10 cellular contexts compared by ENCODE assay signal in the genomic region with DNA sequence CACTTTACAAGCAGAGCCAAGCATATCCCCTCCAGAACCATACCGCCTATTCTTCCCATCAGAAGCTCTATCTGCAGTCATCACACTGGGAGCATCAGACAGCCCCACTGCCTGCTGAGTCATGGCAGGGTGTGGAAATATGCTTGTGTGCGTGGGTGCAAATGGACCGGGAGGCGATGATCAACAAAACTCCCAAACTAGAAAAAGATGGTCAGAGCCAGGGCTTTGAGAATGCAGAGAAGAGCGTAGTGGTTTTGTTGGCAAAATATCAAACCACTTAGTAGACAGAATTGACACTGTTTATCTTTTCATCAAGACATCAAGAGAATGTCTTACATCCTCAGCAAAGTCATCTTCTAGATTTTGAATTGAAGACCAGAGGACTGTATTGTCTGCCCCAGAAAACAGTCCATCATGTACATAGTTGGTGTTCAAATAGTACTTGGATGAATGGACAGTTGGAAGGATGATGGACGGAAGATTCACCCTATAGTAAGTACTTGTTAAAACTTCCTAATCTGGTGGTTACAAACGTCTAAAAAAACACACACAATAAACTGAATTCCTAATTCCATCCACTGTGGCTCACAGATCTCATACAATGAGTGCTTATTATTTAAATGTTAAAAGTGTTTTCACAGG. TPM values are rescaled to one million over a fixed set of nuclear protein-coding genes. Genes with fewer than 3 reads are reported as not detected.
A peak's percentile ranks its signal among the peaks of the same experiment; 100 is the strongest.
DNase-seq lines count a peak whose midpoint lies in the region; ATAC-seq, FAIRE-seq and TF ChIP-seq lines count a peak whose summit lies in the region.
"Had no signal": no experiment of that assay in that cellular context is flagged by ENCODE, and none has a peak within 500 bp of the region (broad histone marks: within the 10 kb centered on the region; RNA-seq: fewer than 3 reads in every experiment).

No MANE protein-coding gene starts in this region.

- H3K9me3 ChIP-seq in MG63 (no peaks in the 10 kb centered on the region), astrocyte (ENCODE audit: insufficient read depth, low read depth, low read length) (no peaks in the 10 kb centered on the region), colonic mucosa (no peaks in the 10 kb centered on the region)
- H3K9me3 ChIP-seq in naive thymus-derived CD4-positive, alpha-beta T cell (ENCODE audit: control insufficient read depth in 2 of 3, low read length in 3 of 3): no peaks in the 10 kb centered on the region
- H3K9me3 ChIP-seq: spleen had no signal

- H3K9me3 Mint-ChIP-seq in astrocyte (ENCODE audit: unreplicated experiment): no peaks in the 10 kb centered on the region
- peaks cover 0 to 2% (median 0%) of the 10 kb centered on the region in 11 donors for H3K9me3 Mint-ChIP-seq in naive thymus-derived CD4-positive, alpha-beta T cell

- peaks cover 37% of the 10 kb centered on the region for H3K4me1 Mint-ChIP-seq in astrocyte (ENCODE audit: low read depth, unreplicated experiment)
- peaks cover 18 to 24% (median 22%) of the 10 kb centered on the region in 7 donors for H3K4me1 Mint-ChIP-seq in naive thymus-derived CD4-positive, alpha-beta T cell

- H3K27ac Mint-ChIP-seq in astrocyte (ENCODE audit: unreplicated experiment): peak overlapping the region; percentile 81
- peak overlapping the region in 2 of 9 donors; percentile 2 to 50 for H3K27ac Mint-ChIP-seq in naive thymus-derived CD4-positive, alpha-beta T cell

- no peaks in the 10 kb centered on the region for H4K20me1 ChIP-seq in astrocyte (ENCODE audit: insufficient read depth, low read length)

- CTCF ChIA-PET in naive thymus-derived CD4-positive, alpha-beta T cell (lab: Charles Lee): interaction anchor here (0.8 to 4.5 kb wide), 4 partner anchors 10 to 215 kb away, joined by 3 to 23 read pairs (median 3); no protein-coding TSS in a partner anchor

- H3K4me1 ChIP-seq in astrocyte (ENCODE audit: insufficient read depth, low read length) (peaks cover 16% of the 10 kb centered on the region), colonic mucosa (no peaks in the 10 kb centered on the region)
- H3K4me1 ChIP-seq in naive thymus-derived CD4-positive, alpha-beta T cell (ENCODE audit: control insufficient read depth in 2 of 2, insufficient read depth in 2 of 2, low read length in 2 of 2): peaks cover 3 to 16% of the 10 kb centered on the region in 2 donors

- H3K4me3 ChIP-seq in AG09309 (ENCODE audit: control insufficient read depth, low read depth, low read length) (no peak overlapping the region), MG63 (no peak overlapping the region), astrocyte (ENCODE audit: insufficient read depth, low read depth, low read length) (no peak overlapping the region), colonic mucosa (no peak overlapping the region)
- no peak overlapping the region for H3K4me3 ChIP-seq in naive thymus-derived CD4-positive, alpha-beta T cell (ENCODE audit: low read length)
- H3K4me3 ChIP-seq: SK-N-MC, spleen had no signal

- intact Hi-C loops in naive thymus-derived CD4-positive, alpha-beta T cell (cut with micrococcal nuclease): loop anchor here in 1 of 2 donors (1.0 to 10.0 kb wide), 2 partner anchors 95 to 209 kb away; no protein-coding TSS in a partner anchor
- intact Hi-C loops in colonic mucosa (cut with DNase I): loop anchor here (5.0 kb wide), 1 partner anchor 108 kb away; no protein-coding TSS in a partner anchor

- H3K4me3 Mint-ChIP-seq in astrocyte (ENCODE audit: unreplicated experiment): no peak overlapping the region
- H3K4me3 Mint-ChIP-seq in naive thymus-derived CD4-positive, alpha-beta T cell: peak overlapping the region in 7 of 10 donors; percentile 2 to 75 (median 13)

- FAIRE-seq in astrocyte (lab: Jason Lieb, UNC): peak; percentile 23

- peak overlapping the region; percentile 40 for H3K4me2 ChIP-seq in astrocyte (ENCODE audit: low read length)

- H3K27ac ChIP-seq in astrocyte (ENCODE audit: low read depth, low read length) (peak overlapping the region; percentile 46), colonic mucosa (no peak overlapping the region)
- no peak overlapping the region for H3K27ac ChIP-seq in naive thymus-derived CD4-positive, alpha-beta T cell (ENCODE audit: low read depth, low read length)
- H3K27ac ChIP-seq: SK-N-MC had no signal

- H3K27me3 ChIP-seq in MG63 (no peaks in the 10 kb centered on the region), astrocyte (ENCODE audit: insufficient read depth, low read length) (no peaks in the 10 kb centered on the region), colonic mucosa (no peaks in the 10 kb centered on the region)
- no peaks in the 10 kb centered on the region for H3K27me3 ChIP-seq in naive thymus-derived CD4-positive, alpha-beta T cell (ENCODE audit: control insufficient read depth in 2 of 2, insufficient read depth in 2 of 2, low read length in 2 of 2)

- H3K36me3 Mint-ChIP-seq in astrocyte (ENCODE audit: low read depth, unreplicated experiment): no peaks in the 10 kb centered on the region
- H3K36me3 Mint-ChIP-seq in naive thymus-derived CD4-positive, alpha-beta T cell: no peaks in the 10 kb centered on the region

- ATAC-seq in naive thymus-derived CD4-positive, alpha-beta T cell: peak; percentile 36
- ATAC-seq in HG02571 (IDR thresholded peaks at IDR 0.05; ENCODE audit: unreplicated experiment) (no peak), GM21515 (IDR thresholded peaks at IDR 0.05; ENCODE audit: unreplicated experiment) (no peak)

- TF ChIP-seq CTCF in AG09309 (IDR thresholded peaks at IDR 0.05; ENCODE audit: control insufficient read depth, insufficient read depth, low read depth, low read length, missing control alignments) (no peak), astrocyte (IDR thresholded peaks at IDR 0.05; ENCODE audit: insufficient read depth, low read depth, low read length) (no peak), colonic mucosa (IDR thresholded peaks at IDR 0.05) (no peak)

- peaks cover 12% of the 10 kb centered on the region for H3K27me3 Mint-ChIP-seq in astrocyte (ENCODE audit: low read depth, unreplicated experiment)
- H3K27me3 Mint-ChIP-seq in naive thymus-derived CD4-positive, alpha-beta T cell: peaks cover 0 to 11% (median 2%) of the 10 kb centered on the region in 5 donors

- no peak overlapping the region for H2AFZ ChIP-seq in astrocyte (ENCODE audit: low read depth, low read length)

- DNase-seq in AG09309 (ENCODE audit: low read depth) (peak; percentile 89), MG63 (peak; percentile 81), astrocyte (ENCODE audit: low read depth) (peak; percentile 91), colonic mucosa (no peak), OCI-M2 (lab: John Stamatoyannopoulos, UW; ENCODE audit: unreplicated experiment) (no peak)
- DNase-seq in naive thymus-derived CD4-positive, alpha-beta T cell: peak in 6 of 9 donors; percentile 19 to 50 (median 35)
- DNase-seq: spleen had no signal

- H3K79me2 ChIP-seq in astrocyte (ENCODE audit: insufficient read depth, low read length): no peaks in the 10 kb centered on the region

- peak overlapping the region; percentile 16 for H3K9ac ChIP-seq in astrocyte (ENCODE audit: low read length)
- H3K9ac ChIP-seq in colonic mucosa (ENCODE audit: low read depth in 2 of 2, low read length in 2 of 2): no peak overlapping the region

- POLR2A ChIA-PET in naive thymus-derived CD4-positive, alpha-beta T cell (lab: Charles Lee): no interaction called here

- no peaks in the 10 kb centered on the region for H3K36me3 ChIP-seq in MG63
- no peaks in the 10 kb centered on the region for H3K36me3 ChIP-seq in astrocyte (ENCODE audit: insufficient read depth, low read length)
- H3K36me3 ChIP-seq in naive thymus-derived CD4-positive, alpha-beta T cell (ENCODE audit: control insufficient read depth in 2 of 3, insufficient read depth in 3 of 3, low read length in 3 of 3): no peaks in the 10 kb centered on the region
- H3K36me3 ChIP-seq in colonic mucosa: no peaks in the 10 kb centered on the region

RNA-seq across cellular contexts. Expression of gene VWF, which starts 54.9 kb away (rescaled TPM):
- 0.03 and 0.12 TPM in 2 replicates for total RNA-seq in MG63 (2014; rRNA removed; shearing (Covaris generic); ENCODE audit: low replicate concordance)
- total RNA-seq in astrocyte: 0.23 and 0.82 TPM in 2 replicates
- total RNA-seq in naive thymus-derived CD4-positive, alpha-beta T cell: under 1 TPM in 3 of 5 experiments, not detected in 2; 0.21 to 0.34 (median 0.32) TPM
- not detected for polyA plus RNA-seq in naive thymus-derived CD4-positive, alpha-beta T cell
- 10 to 100 TPM; 20.9 to 63.2 TPM for total RNA-seq in colonic mucosa

Comparison
In these comparisons a context has a peak if more than half of its experiments do, and no peak if none do; other contexts are left out.
1. DNase-seq: peak in AG09309 (single experiment), MG63 (single experiment), astrocyte (single experiment) and naive thymus-derived CD4-positive, alpha-beta T cell (6 of 9); none in colonic mucosa (single experiment) and OCI-M2 (single experiment).
2. RNA of gene VWF, which starts 54.9 kb away (total RNA-seq): 20.9 to 63.2 TPM in colonic mucosa; 0.23 to 0.82 TPM in astrocyte, 0.21 to 0.34 TPM in naive thymus-derived CD4-positive, alpha-beta T cell and 0.03 to 0.12 TPM in MG63; every median in the first group is over 10 times any median in the second.